Comparison of ENCODE assay signal across 1 cellular context in the genomic region with DNA sequence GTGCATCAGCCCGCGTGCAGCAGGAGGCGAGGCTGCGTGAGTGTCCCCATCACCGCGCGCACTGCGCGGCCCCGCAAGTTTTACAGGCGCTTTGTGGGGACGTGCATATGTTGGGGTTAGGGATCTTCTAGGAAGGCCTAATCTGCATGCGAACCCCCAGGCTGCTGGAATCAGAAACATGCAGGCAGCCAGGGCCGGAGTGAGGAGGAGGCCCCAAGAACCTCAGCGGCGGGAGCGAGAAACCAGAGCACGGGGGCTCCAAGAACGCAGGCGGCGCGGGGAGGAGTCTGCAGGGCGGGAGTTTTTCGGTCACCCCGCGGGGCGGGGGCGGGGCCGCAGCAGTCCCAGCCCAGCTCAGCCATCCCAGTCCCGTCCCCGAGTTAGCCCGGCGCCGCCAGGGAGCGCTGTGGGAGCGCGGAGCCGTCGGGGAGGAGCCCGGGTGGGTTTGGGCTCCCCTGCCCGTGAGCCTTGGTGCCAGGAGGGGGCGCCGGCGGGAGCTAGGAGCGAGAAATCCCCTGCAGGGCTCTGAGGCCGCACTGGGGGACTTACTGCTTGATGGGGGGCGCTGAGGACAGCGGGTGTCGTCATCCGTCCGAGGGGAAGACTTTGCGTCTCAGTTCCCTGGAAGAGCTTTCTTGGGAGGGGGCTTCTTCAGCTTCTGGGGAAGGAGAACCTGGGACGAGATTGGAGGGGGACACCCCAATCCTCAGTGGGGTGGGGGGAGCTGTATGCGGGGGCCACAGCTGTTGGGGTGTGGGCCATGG.
TF ChIP-seq lines count a peak whose summit lies in the region.

No MANE protein-coding gene starts in this region.

TF ChIP-seq in HepG2, 621 proteins besides CTCF, POLR2A, EP300 and RAD21 (continued from another document and continues in another):
- TF ChIP-seq, protein P1, sequence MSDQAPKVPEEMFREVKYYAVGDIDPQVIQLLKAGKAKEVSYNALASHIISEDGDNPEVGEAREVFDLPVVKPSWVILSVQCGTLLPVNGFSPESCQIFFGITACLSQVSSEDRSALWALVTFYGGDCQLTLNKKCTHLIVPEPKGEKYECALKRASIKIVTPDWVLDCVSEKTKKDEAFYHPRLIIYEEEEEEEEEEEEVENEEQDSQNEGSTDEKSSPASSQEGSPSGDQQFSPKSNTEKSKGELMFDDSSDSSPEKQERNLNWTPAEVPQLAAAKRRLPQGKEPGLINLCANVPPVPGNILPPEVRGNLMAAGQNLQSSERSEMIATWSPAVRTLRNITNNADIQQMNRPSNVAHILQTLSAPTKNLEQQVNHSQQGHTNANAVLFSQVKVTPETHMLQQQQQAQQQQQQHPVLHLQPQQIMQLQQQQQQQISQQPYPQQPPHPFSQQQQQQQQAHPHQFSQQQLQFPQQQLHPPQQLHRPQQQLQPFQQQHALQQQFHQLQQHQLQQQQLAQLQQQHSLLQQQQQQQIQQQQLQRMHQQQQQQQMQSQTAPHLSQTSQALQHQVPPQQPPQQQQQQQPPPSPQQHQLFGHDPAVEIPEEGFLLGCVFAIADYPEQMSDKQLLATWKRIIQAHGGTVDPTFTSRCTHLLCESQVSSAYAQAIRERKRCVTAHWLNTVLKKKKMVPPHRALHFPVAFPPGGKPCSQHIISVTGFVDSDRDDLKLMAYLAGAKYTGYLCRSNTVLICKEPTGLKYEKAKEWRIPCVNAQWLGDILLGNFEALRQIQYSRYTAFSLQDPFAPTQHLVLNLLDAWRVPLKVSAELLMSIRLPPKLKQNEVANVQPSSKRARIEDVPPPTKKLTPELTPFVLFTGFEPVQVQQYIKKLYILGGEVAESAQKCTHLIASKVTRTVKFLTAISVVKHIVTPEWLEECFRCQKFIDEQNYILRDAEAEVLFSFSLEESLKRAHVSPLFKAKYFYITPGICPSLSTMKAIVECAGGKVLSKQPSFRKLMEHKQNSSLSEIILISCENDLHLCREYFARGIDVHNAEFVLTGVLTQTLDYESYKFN (CRISPR knock-in tag; conservative IDR thresholded peaks at IDR 0.05) = peak; percentile 60
- TF ChIP-seq, protein P2, sequence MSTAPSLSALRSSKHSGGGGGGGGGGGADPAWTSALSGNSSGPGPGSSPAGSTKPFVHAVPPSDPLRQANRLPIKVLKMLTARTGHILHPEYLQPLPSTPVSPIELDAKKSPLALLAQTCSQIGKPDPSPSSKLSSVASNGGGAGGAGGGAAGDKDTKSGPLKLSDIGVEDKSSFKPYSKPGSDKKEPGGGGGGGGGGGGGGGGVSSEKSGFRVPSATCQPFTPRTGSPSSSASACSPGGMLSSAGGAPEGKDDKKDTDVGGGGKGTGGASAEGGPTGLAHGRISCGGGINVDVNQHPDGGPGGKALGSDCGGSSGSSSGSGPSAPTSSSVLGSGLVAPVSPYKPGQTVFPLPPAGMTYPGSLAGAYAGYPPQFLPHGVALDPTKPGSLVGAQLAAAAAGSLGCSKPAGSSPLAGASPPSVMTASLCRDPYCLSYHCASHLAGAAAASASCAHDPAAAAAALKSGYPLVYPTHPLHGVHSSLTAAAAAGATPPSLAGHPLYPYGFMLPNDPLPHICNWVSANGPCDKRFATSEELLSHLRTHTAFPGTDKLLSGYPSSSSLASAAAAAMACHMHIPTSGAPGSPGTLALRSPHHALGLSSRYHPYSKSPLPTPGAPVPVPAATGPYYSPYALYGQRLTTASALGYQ (CRISPR knock-in tag; IDR thresholded peaks at IDR 0.05) = no peak
- TF ChIP-seq KDM5B (CRISPR knock-in tag; IDR thresholded peaks at IDR 0.05; ENCODE audit: borderline replicate concordance) (peak; percentile 75; the same call in 1 of the 2 replicates), ZNF839 (CRISPR knock-in tag; IDR thresholded peaks at IDR 0.05; ENCODE audit: borderline replicate concordance) (no peak), KLF12 (CRISPR knock-in tag; IDR thresholded peaks at IDR 0.05; ENCODE audit: borderline replicate concordance) (no peak), KLF15 (CRISPR knock-in tag; IDR thresholded peaks at IDR 0.05; ENCODE audit: borderline replicate concordance) (0 out of 2 replicates have a peak, but pooled peaks have one; percentile 40), SMC3 (IDR thresholded peaks at IDR 0.05; ENCODE audit: low read length) (peak; percentile 59; the same call in 1 of the 2 replicates), SIX4 (CRISPR knock-in tag; IDR thresholded peaks at IDR 0.05) (no peak), MAZ (IDR thresholded peaks at IDR 0.05; ENCODE audit: borderline replicate concordance, low read depth, low read length) (peak; percentile 79), MAZ (CRISPR knock-in tag; IDR thresholded peaks at IDR 0.05; ENCODE audit: low read depth) (peak; percentile 97), MYC (CRISPR knock-in tag; IDR thresholded peaks at IDR 0.05; ENCODE audit: borderline replicate concordance) (peak; percentile 83), ZNF614 (CRISPR knock-in tag; IDR thresholded peaks at IDR 0.05; ENCODE audit: borderline replicate concordance) (peak; percentile 58; the same call in 1 of the 2 replicates), TRIM24 (CRISPR knock-in tag; IDR thresholded peaks at IDR 0.05) (no peak), HNRNPK (IDR thresholded peaks at IDR 0.05; ENCODE audit: low read depth, low read length, poor library complexity, severe bottlenecking) (peak; percentile 61), PAX8 (CRISPR knock-in tag; IDR thresholded peaks at IDR 0.05; ENCODE audit: borderline replicate concordance) (no peak), FOXP1 (IDR thresholded peaks at IDR 0.05) (no peak), FOXP1 (CRISPR knock-in tag; IDR thresholded peaks at IDR 0.05) (no peak), ZNF598 (CRISPR knock-in tag; IDR thresholded peaks at IDR 0.05; ENCODE audit: borderline replicate concordance) (peak; percentile 89; the same call in 1 of the 2 replicates), ZSCAN21 (CRISPR knock-in tag; IDR thresholded peaks at IDR 0.05; ENCODE audit: borderline replicate concordance) (no peak), ZNF644 (CRISPR knock-in tag; IDR thresholded peaks at IDR 0.05; ENCODE audit: low read depth) (no peak), ZKSCAN5 (CRISPR knock-in tag; IDR thresholded peaks at IDR 0.05) (no peak), ZNF180 (CRISPR knock-in tag; IDR thresholded peaks at IDR 0.05; ENCODE audit: borderline replicate concordance, low read depth) (no peak), PCBP1 (IDR thresholded peaks at IDR 0.05; ENCODE audit: borderline replicate concordance, low read depth, low read length) (peak; percentile 43; the same call in 1 of the 2 replicates), CC2D1A (CRISPR knock-in tag; IDR thresholded peaks at IDR 0.05) (no peak), ELF1 (CRISPR knock-in tag; IDR thresholded peaks at IDR 0.05) (no peak), DR1 (CRISPR knock-in tag; IDR thresholded peaks at IDR 0.05) (no peak), NFYB (CRISPR knock-in tag; IDR thresholded peaks at IDR 0.05) (no peak), ZNF713 (CRISPR knock-in tag; IDR thresholded peaks at IDR 0.05) (no peak; the same call in 1 of the 2 replicates), ZNF766 (CRISPR knock-in tag; IDR thresholded peaks at IDR 0.05; ENCODE audit: borderline replicate concordance) (no peak), ADNP (CRISPR knock-in tag; IDR thresholded peaks at IDR 0.05) (no peak), POLR2AphosphoS5 (IDR thresholded peaks at IDR 0.05; ENCODE audit: low read depth, low read length) (no peak), SETDB1 (CRISPR knock-in tag; IDR thresholded peaks at IDR 0.05; ENCODE audit: borderline replicate concordance) (no peak), ZBTB38 (CRISPR knock-in tag; IDR thresholded peaks at IDR 0.05) (peak; percentile 86), ZNF30 (CRISPR knock-in tag; IDR thresholded peaks at IDR 0.05) (no peak), ZNF782 (CRISPR knock-in tag; IDR thresholded peaks at IDR 0.05; ENCODE audit: borderline replicate concordance) (peak; percentile 66), REXO4 (CRISPR knock-in tag; IDR thresholded peaks at IDR 0.05; ENCODE audit: borderline replicate concordance) (no peak), MTF1 (CRISPR knock-in tag; IDR thresholded peaks at IDR 0.05) (no peak), RFX5 (IDR thresholded peaks at IDR 0.05; ENCODE audit: low read depth, low read length) (no peak), CENPT (CRISPR knock-in tag; IDR thresholded peaks at IDR 0.05; ENCODE audit: low read depth) (no peak), ARNT2 (CRISPR knock-in tag; IDR thresholded peaks at IDR 0.05; ENCODE audit: low read depth) (peak; percentile 95), ZNF549 (CRISPR knock-in tag; IDR thresholded peaks at IDR 0.05) (no peak), FOXC1 (CRISPR knock-in tag; IDR thresholded peaks at IDR 0.05; ENCODE audit: borderline replicate concordance) (0 out of 2 replicates have a peak, but pooled peaks have one; percentile 73), RAD51 (IDR thresholded peaks at IDR 0.05; ENCODE audit: borderline replicate concordance) (no peak), TCF7L2 (IDR thresholded peaks at IDR 0.05; ENCODE audit: low read depth, low read length) (no peak), ZNF570 (CRISPR knock-in tag; IDR thresholded peaks at IDR 0.05; ENCODE audit: borderline replicate concordance) (no peak), ATF7 (IDR thresholded peaks at IDR 0.05) (no peak; the same call in 1 of the 2 replicates), ATF7 (CRISPR knock-in tag; IDR thresholded peaks at IDR 0.05) (no peak), U2AF2 (IDR thresholded peaks at IDR 0.05; ENCODE audit: low read depth, low read length) (no peak)
- TF ChIP-seq, protein P3, sequence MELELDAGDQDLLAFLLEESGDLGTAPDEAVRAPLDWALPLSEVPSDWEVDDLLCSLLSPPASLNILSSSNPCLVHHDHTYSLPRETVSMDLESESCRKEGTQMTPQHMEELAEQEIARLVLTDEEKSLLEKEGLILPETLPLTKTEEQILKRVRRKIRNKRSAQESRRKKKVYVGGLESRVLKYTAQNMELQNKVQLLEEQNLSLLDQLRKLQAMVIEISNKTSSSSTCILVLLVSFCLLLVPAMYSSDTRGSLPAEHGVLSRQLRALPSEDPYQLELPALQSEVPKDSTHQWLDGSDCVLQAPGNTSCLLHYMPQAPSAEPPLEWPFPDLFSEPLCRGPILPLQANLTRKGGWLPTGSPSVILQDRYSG (CRISPR knock-in tag; IDR thresholded peaks at IDR 0.05) = no peak
- TF ChIP-seq, protein P4, sequence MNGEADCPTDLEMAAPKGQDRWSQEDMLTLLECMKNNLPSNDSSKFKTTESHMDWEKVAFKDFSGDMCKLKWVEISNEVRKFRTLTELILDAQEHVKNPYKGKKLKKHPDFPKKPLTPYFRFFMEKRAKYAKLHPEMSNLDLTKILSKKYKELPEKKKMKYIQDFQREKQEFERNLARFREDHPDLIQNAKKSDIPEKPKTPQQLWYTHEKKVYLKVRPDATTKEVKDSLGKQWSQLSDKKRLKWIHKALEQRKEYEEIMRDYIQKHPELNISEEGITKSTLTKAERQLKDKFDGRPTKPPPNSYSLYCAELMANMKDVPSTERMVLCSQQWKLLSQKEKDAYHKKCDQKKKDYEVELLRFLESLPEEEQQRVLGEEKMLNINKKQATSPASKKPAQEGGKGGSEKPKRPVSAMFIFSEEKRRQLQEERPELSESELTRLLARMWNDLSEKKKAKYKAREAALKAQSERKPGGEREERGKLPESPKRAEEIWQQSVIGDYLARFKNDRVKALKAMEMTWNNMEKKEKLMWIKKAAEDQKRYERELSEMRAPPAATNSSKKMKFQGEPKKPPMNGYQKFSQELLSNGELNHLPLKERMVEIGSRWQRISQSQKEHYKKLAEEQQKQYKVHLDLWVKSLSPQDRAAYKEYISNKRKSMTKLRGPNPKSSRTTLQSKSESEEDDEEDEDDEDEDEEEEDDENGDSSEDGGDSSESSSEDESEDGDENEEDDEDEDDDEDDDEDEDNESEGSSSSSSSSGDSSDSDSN (CRISPR knock-in tag; IDR thresholded peaks at IDR 0.05) = peak; percentile 63
- TF ChIP-seq, protein P5, sequence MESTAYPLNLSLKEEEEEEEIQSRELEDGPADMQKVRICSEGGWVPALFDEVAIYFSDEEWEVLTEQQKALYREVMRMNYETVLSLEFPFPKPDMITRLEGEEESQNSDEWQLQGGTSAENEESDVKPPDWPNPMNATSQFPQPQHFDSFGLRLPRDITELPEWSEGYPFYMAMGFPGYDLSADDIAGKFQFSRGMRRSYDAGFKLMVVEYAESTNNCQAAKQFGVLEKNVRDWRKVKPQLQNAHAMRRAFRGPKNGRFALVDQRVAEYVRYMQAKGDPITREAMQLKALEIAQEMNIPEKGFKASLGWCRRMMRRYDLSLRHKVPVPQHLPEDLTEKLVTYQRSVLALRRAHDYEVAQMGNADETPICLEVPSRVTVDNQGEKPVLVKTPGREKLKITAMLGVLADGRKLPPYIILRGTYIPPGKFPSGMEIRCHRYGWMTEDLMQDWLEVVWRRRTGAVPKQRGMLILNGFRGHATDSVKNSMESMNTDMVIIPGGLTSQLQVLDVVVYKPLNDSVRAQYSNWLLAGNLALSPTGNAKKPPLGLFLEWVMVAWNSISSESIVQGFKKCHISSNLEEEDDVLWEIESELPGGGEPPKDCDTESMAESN (CRISPR knock-in tag; conservative IDR thresholded peaks at IDR 0.05) = peak; percentile 93
- TF ChIP-seq, protein P6, sequence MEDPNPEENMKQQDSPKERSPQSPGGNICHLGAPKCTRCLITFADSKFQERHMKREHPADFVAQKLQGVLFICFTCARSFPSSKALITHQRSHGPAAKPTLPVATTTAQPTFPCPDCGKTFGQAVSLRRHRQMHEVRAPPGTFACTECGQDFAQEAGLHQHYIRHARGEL (CRISPR knock-in tag; IDR thresholded peaks at IDR 0.05) = no peak
- TF ChIP-seq, protein P7, sequence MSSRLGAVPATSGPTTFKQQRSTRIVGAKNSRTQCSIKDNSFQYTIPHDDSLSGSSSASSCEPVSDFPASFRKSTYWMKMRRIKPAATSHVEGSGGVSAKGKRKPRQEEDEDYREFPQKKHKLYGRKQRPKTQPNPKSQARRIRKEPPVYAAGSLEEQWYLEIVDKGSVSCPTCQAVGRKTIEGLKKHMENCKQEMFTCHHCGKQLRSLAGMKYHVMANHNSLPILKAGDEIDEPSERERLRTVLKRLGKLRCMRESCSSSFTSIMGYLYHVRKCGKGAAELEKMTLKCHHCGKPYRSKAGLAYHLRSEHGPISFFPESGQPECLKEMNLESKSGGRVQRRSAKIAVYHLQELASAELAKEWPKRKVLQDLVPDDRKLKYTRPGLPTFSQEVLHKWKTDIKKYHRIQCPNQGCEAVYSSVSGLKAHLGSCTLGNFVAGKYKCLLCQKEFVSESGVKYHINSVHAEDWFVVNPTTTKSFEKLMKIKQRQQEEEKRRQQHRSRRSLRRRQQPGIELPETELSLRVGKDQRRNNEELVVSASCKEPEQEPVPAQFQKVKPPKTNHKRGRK (CRISPR knock-in tag; IDR thresholded peaks at IDR 0.05) = no peak
- TF ChIP-seq, protein P8, sequence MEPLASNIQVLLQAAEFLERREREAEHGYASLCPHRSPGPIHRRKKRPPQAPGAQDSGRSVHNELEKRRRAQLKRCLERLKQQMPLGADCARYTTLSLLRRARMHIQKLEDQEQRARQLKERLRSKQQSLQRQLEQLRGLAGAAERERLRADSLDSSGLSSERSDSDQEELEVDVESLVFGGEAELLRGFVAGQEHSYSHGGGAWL (CRISPR knock-in tag; IDR thresholded peaks at IDR 0.05) = no peak
- TF ChIP-seq, protein P9, sequence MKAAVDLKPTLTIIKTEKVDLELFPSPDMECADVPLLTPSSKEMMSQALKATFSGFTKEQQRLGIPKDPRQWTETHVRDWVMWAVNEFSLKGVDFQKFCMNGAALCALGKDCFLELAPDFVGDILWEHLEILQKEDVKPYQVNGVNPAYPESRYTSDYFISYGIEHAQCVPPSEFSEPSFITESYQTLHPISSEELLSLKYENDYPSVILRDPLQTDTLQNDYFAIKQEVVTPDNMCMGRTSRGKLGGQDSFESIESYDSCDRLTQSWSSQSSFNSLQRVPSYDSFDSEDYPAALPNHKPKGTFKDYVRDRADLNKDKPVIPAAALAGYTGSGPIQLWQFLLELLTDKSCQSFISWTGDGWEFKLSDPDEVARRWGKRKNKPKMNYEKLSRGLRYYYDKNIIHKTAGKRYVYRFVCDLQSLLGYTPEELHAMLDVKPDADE (CRISPR knock-in tag; IDR thresholded peaks at IDR 0.05) = no peak
